Comparison of ENCODE assay signal across 18 cellular contexts in genomic region chrX:155874571-155875244, GRCh38. TPM values are rescaled to one million over a fixed set of nuclear protein-coding genes. Genes with fewer than 3 reads are reported as not detected.
DNase-seq lines count a peak whose midpoint lies in the region; ATAC-seq and TF ChIP-seq lines count a peak whose summit lies in the region.
"Had no signal": no experiment of that assay in that cellular context is flagged by ENCODE, and none has a peak within 500 bp of the region (broad histone marks: within the 10 kb centered on the region; RNA-seq: fewer than 3 reads in every experiment).

No MANE protein-coding gene starts in this region.

- peak overlapping the region; percentile 67 for H3K4me3 Mint-ChIP-seq in activated naive CD8-positive, alpha-beta T cell treated with anti-CD3 and anti-CD28 coated beads, Interleukin-2, amount 10 ng/mL, durations not matched to agents 7 days and 5 days

- no peak overlapping the region for H3K4me3 ChIP-seq in left lung
- peak overlapping the region; percentile 61 for H3K4me3 ChIP-seq in thoracic aorta
- H3K4me3 ChIP-seq in esophagus muscularis mucosa: peak overlapping the region in 2 of 4 donors; percentile 9 to 15
- H3K4me3 ChIP-seq: BLaER1 treated with 17β-estradiol and CSF1 and Interleukin-3, amounts not matched to agents 10 nM and 100 nM; prostate gland had no signal

- no peaks in the 10 kb centered on the region for H3K36me3 Mint-ChIP-seq in activated naive CD8-positive, alpha-beta T cell treated with anti-CD3 and anti-CD28 coated beads, Interleukin-2, amount 10 ng/mL, durations not matched to agents 7 days and 5 days

- intact Hi-C loops in left ventricle myocardium superior (cut with micrococcal nuclease): no loop called here
- intact Hi-C loops in left cardiac atrium (cut with DNase I): no loop called here
- intact Hi-C loops in left lung (cut with DNase I): no loop called here
- intact Hi-C loops in esophagus muscularis mucosa (cut with DNase I): no loop called here

- ATAC-seq in left ventricle myocardium superior (peak; percentile 35), left cardiac atrium (no peak), left lung (peak; percentile 43), thoracic aorta (ENCODE audit: insufficient number of reproducible peaks, low FRiP score, low read depth) (no peak), GM18498 (IDR thresholded peaks at IDR 0.05; ENCODE audit: unreplicated experiment) (no peak)
- ATAC-seq in activated naive CD8-positive, alpha-beta T cell treated with anti-CD3 and anti-CD28 coated beads, Interleukin-2, amount 10 ng/mL, durations not matched to agents 7 days and 5 days (ENCODE audit: low read depth): no peak

- no peak for TF ChIP-seq EP300 in esophagus muscularis mucosa (IDR thresholded peaks at IDR 0.05)

- H3K9me3 ChIP-seq in left lung: no peaks in the 10 kb centered on the region
- H3K9me3 ChIP-seq in thoracic aorta: no peaks in the 10 kb centered on the region
- H3K9me3 ChIP-seq in esophagus muscularis mucosa: no peaks in the 10 kb centered on the region
- H3K9me3 ChIP-seq: prostate gland, stomach had no signal

- no peaks in the 10 kb centered on the region for H3K36me3 ChIP-seq in left lung
- no peaks in the 10 kb centered on the region for H3K36me3 ChIP-seq in thoracic aorta
- no peaks in the 10 kb centered on the region for H3K36me3 ChIP-seq in esophagus muscularis mucosa
- H3K36me3 ChIP-seq: BLaER1 treated with 17β-estradiol and CSF1 and Interleukin-3, amounts not matched to agents 10 nM and 100 nM; heart right ventricle; prostate gland; stomach had no signal

- no peak overlapping the region for H3K27ac ChIP-seq in left lung
- H3K27ac ChIP-seq in thoracic aorta: no peak overlapping the region
- no peak overlapping the region for H3K27ac ChIP-seq in esophagus muscularis mucosa (replicated peaks in 1 of 4)
- H3K27ac ChIP-seq: BLaER1 treated with 17β-estradiol and CSF1 and Interleukin-3, amounts not matched to agents 10 nM and 100 nM; heart right ventricle; prostate gland; stomach; VCaP had no signal

- POLR2A ChIA-PET in activated naive CD8-positive, alpha-beta T cell treated with anti-CD3 and anti-CD28 coated beads, Interleukin-2, amount 10 ng/mL, durations not matched to agents 7 days and 5 days (lab: Charles Lee): no interaction called here

- H3K27me3 Mint-ChIP-seq in activated naive CD8-positive, alpha-beta T cell treated with anti-CD3 and anti-CD28 coated beads, Interleukin-2, amount 10 ng/mL, durations not matched to agents 7 days and 5 days: peaks cover 13% of the 10 kb centered on the region

- H3K27me3 ChIP-seq in left lung (peaks cover 0 to 17% of the 10 kb centered on the region in 2 donors), thoracic aorta (replicated peaks; ENCODE audit: insufficient read depth) (no peaks in the 10 kb centered on the region), esophagus muscularis mucosa (peaks cover 0 to 29% (median 0%) of the 10 kb centered on the region in 4 donors)

- TF ChIP-seq POLR2A in esophagus muscularis mucosa (IDR thresholded peaks at IDR 0.05; ENCODE audit: low read depth): no peak

- TF ChIP-seq CTCF in left lung (IDR thresholded peaks at IDR 0.05) (no peak), thoracic aorta (IDR thresholded peaks at IDR 0.05) (no peak), esophagus muscularis mucosa (IDR thresholded peaks at IDR 0.05) (no peak)

- no peak overlapping the region for H3K27ac Mint-ChIP-seq in activated naive CD8-positive, alpha-beta T cell treated with anti-CD3 and anti-CD28 coated beads, Interleukin-2, amount 10 ng/mL, durations not matched to agents 7 days and 5 days

- H3K4me1 Mint-ChIP-seq in activated naive CD8-positive, alpha-beta T cell treated with anti-CD3 and anti-CD28 coated beads, Interleukin-2, amount 10 ng/mL, durations not matched to agents 7 days and 5 days: peaks cover 2% of the 10 kb centered on the region

- 65% methylated on average over 29 of the region's 31 CpGs for WGBS in esophagus muscularis mucosa

- no peak for DNase-seq in left ventricle myocardium superior
- DNase-seq in left cardiac atrium: no peak
- DNase-seq in activated naive CD8-positive, alpha-beta T cell treated with anti-CD3 and anti-CD28 coated beads, Interleukin-2, amount 10 ng/mL, durations not matched to agents 7 days and 5 days: no peak
- peak in 1 of 2 donors; percentile 33 for DNase-seq in left lung
- no peak for DNase-seq in thoracic aorta (ENCODE audit: low spot score)
- no peak for DNase-seq in esophagus muscularis mucosa (ENCODE audit: extremely low spot score)
- no peak for DNase-seq in Kasumi-1 (lab: John Stamatoyannopoulos, UW)
- DNase-seq: aorta; effector CD8-positive, alpha-beta T cell; NCI-H1105; NCI-H748 treated with DMSO at 0.1 percent for 48 hours; stimulated activated CD4-positive, alpha-beta T cell treated with anti-CD3 and anti-CD28 coated beads, Interleukin-4, amount 100 ng/mL, for 24 hours; stomach had no signal

- H3K4me1 ChIP-seq in left lung (no peaks in the 10 kb centered on the region), thoracic aorta (ENCODE audit: control insufficient read depth in 1 of 2, low read depth in 2 of 2) (no peaks in the 10 kb centered on the region), esophagus muscularis mucosa (no peaks in the 10 kb centered on the region)
- H3K4me1 ChIP-seq: prostate gland, stomach had no signal

- peaks cover 4% of the 10 kb centered on the region for H3K9me3 Mint-ChIP-seq in activated naive CD8-positive, alpha-beta T cell treated with anti-CD3 and anti-CD28 coated beads, Interleukin-2, amount 10 ng/mL, durations not matched to agents 7 days and 5 days

RNA-seq across cellular contexts. Expression of gene VAMP7, which starts 6.4 kb away (rescaled TPM):
- 19.2 TPM for total RNA-seq in left ventricle myocardium superior
- 10 to 100 TPM; 20.9 to 22.8 TPM for total RNA-seq in left cardiac atrium
- 10 to 100 TPM; 27.7 to 27.9 TPM for total RNA-seq in activated naive CD8-positive, alpha-beta T cell treated with anti-CD3 and anti-CD28 coated beads, Interleukin-2, amount 10 ng/mL, durations not matched to agents 7 days and 5 days
- 10 to 100 TPM; 39.0 to 40.5 TPM for total RNA-seq in left lung
- total RNA-seq in thoracic aorta: 10 to 100 TPM; 29.2 to 35.6 TPM
- 10 to 100 TPM; 25.6 to 29.7 (median 28.4) TPM for total RNA-seq in esophagus muscularis mucosa

Comparison
In these comparisons a context has a peak if more than half of its experiments do, and no peak if none do; other contexts are left out.
1. ATAC-seq: peak in left ventricle myocardium superior (single experiment) and left lung (single experiment); none in left cardiac atrium (0 of 2), activated naive CD8-positive, alpha-beta T cell treated with anti-CD3 and anti-CD28 coated beads, Interleukin-2, amount 10 ng/mL, durations not matched to agents 7 days and 5 days (single experiment), thoracic aorta (single experiment) and GM18498 (single experiment).